ENCODE assay signal across 15 cellular contexts in the genomic region with DNA sequence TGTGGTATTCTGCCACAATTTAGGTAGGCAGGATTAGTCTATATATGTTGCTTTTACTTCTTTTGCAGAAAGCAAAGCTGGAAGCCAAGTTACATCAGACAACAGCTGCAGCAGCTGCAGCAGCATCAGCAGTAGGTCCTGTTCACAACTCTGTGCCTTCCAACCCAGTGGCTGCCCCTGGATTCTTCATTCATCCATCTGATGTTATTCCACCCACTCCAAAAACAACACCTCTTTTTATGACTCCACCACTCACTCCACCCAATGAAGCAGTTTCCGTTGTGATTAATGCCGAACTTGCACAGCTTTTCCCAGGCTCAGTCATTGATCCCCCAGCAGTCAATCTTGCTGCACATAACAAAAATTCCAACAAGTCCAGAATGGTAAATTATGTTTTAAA.
"Had no signal": no experiment of that assay in that cellular context is flagged by ENCODE, and none has a peak within 500 bp of the region (broad histone marks: within the 10 kb centered on the region; RNA-seq: fewer than 3 reads in every experiment).

No MANE protein-coding gene starts in this region.

- DNase-seq: activated CD4-positive, alpha-beta memory T cell treated with anti-CD3 and anti-CD28 coated beads for 36 hours; activated CD4-positive, CD25-positive, alpha-beta regulatory T cell treated with anti-CD3 and anti-CD28 coated beads, Interleukin-2, amount 50 U/mL, for 72 hours; activated gamma-delta T cell; activated naive CD8-positive, alpha-beta T cell treated with anti-CD3 and anti-CD28 coated beads, Interleukin-2, amount 10 ng/mL, durations not matched to agents 7 days and 5 days; activated T-cell treated with anti-CD3 and anti-CD28 coated beads, Interleukin-2, amount 50 U/mL, for 48 hours; cortex of kidney; effector memory CD4-positive, alpha-beta T cell; glutamatergic neuron; left cardiac atrium; lower lobe of right lung; naive thymus-derived CD8-positive, alpha-beta T cell; transverse colon had no signal

- H3K4me3 Mint-ChIP-seq: activated CD4-positive, alpha-beta memory T cell treated with anti-CD3 and anti-CD28 coated beads for 36 hours; activated naive CD8-positive, alpha-beta T cell treated with anti-CD3 and anti-CD28 coated beads, Interleukin-2, amount 10 ng/mL, durations not matched to agents 7 days and 5 days; naive thymus-derived CD8-positive, alpha-beta T cell; stimulated activated effector memory CD8-positive, alpha-beta T cell treated with anti-CD3 and anti-CD28 coated beads, Interleukin-12 subunit alpha, Interleukin-12 subunit beta, amount 100 ng/mL, for 72 hours; T-helper 2 cell treated with Interferon-gamma antibody and Interleukin-4, amounts not matched to agents 5 μg/mL and 100 μg/mL, for 36 hours had no signal

- H3K27ac Mint-ChIP-seq: activated CD4-positive, alpha-beta memory T cell treated with anti-CD3 and anti-CD28 coated beads for 36 hours; activated naive CD8-positive, alpha-beta T cell treated with anti-CD3 and anti-CD28 coated beads, Interleukin-2, amount 10 ng/mL, durations not matched to agents 7 days and 5 days; stimulated activated effector memory CD8-positive, alpha-beta T cell treated with anti-CD3 and anti-CD28 coated beads, Interleukin-12 subunit alpha, Interleukin-12 subunit beta, amount 100 ng/mL, for 72 hours; T-helper 2 cell treated with Interferon-gamma antibody and Interleukin-4, amounts not matched to agents 5 μg/mL and 100 μg/mL, for 36 hours had no signal

- H3K4me1 ChIP-seq: lower lobe of right lung, transverse colon had no signal

- H3K4me1 Mint-ChIP-seq: stimulated activated effector memory CD8-positive, alpha-beta T cell treated with anti-CD3 and anti-CD28 coated beads, Interleukin-12 subunit alpha, Interleukin-12 subunit beta, amount 100 ng/mL, for 72 hours had no signal

- H3K4me3 ChIP-seq: lower lobe of right lung, smooth muscle cell, transverse colon had no signal

- H3K27me3 ChIP-seq: transverse colon had no signal

- H3K27me3 Mint-ChIP-seq: activated CD4-positive, alpha-beta memory T cell treated with anti-CD3 and anti-CD28 coated beads for 36 hours; activated naive CD8-positive, alpha-beta T cell treated with anti-CD3 and anti-CD28 coated beads, Interleukin-2, amount 10 ng/mL, durations not matched to agents 7 days and 5 days; naive thymus-derived CD8-positive, alpha-beta T cell had no signal

- H3K27ac ChIP-seq: lower lobe of right lung, transverse colon had no signal

- H3K9me3 ChIP-seq: lower lobe of right lung, transverse colon had no signal

- H3K9me3 Mint-ChIP-seq: activated CD4-positive, alpha-beta memory T cell treated with anti-CD3 and anti-CD28 coated beads for 36 hours; activated naive CD8-positive, alpha-beta T cell treated with anti-CD3 and anti-CD28 coated beads, Interleukin-2, amount 10 ng/mL, durations not matched to agents 7 days and 5 days; naive thymus-derived CD8-positive, alpha-beta T cell; stimulated activated effector memory CD8-positive, alpha-beta T cell treated with anti-CD3 and anti-CD28 coated beads, Interleukin-12 subunit alpha, Interleukin-12 subunit beta, amount 100 ng/mL, for 72 hours; T-helper 2 cell treated with Interferon-gamma antibody and Interleukin-4, amounts not matched to agents 5 μg/mL and 100 μg/mL, for 36 hours had no signal

- H3K4me2 ChIP-seq: smooth muscle cell had no signal
